7 cellular contexts compared by ENCODE assay signal in genomic region chr6:13767121-13767794, GRCh38. TPM values are rescaled to one million over a fixed set of nuclear protein-coding genes. Genes with fewer than 3 reads are reported as not detected.
DNase-seq lines count a peak whose midpoint lies in the region; ATAC-seq and TF ChIP-seq lines count a peak whose summit lies in the region.

No MANE protein-coding gene starts in this region.

- H3K4me1 Mint-ChIP-seq in activated T-helper 1 cell treated with anti-CD3 and anti-CD28 coated beads, Interleukin-12 subunit alpha, Interleukin-12 subunit beta, Interleukin-2, Interleukin-4 antibody, amounts not matched to agents 30 ng/mL and 10 ng/mL and 1 ng/mL, durations not matched to agents 14 hours and 24 hours and 36 hours (ENCODE audit: low read depth): peaks cover 41% of the 10 kb centered on the region

- WGBS in ovary, 3 donors: 2 to 4% (median 3%) methylated on average over 19 of the region's 19 CpGs

- no peaks in the 10 kb centered on the region for H3K36me3 ChIP-seq in ovary

- peak overlapping the region; percentile 13 for H3K27ac Mint-ChIP-seq in activated T-helper 1 cell treated with anti-CD3 and anti-CD28 coated beads, Interleukin-12 subunit alpha, Interleukin-12 subunit beta, Interleukin-2, Interleukin-4 antibody, amounts not matched to agents 30 ng/mL and 10 ng/mL and 1 ng/mL, durations not matched to agents 14 hours and 24 hours and 36 hours

- peaks cover 3% of the 10 kb centered on the region for H3K4me1 ChIP-seq in ovary (ENCODE audit: insufficient read depth)

- TF ChIP-seq CTCF in ovary (IDR thresholded peaks at IDR 0.05): no peak

- peaks cover 2% of the 10 kb centered on the region for H3K36me3 Mint-ChIP-seq in activated T-helper 1 cell treated with anti-CD3 and anti-CD28 coated beads, Interleukin-12 subunit alpha, Interleukin-12 subunit beta, Interleukin-2, Interleukin-4 antibody, amounts not matched to agents 30 ng/mL and 10 ng/mL and 1 ng/mL, durations not matched to agents 14 hours and 24 hours and 36 hours (ENCODE audit: low read depth)

- TF ChIP-seq EP300 in ovary (IDR thresholded peaks at IDR 0.05): no peak

- no peak overlapping the region for H3K4me3 Mint-ChIP-seq in activated T-helper 1 cell treated with anti-CD3 and anti-CD28 coated beads, Interleukin-12 subunit alpha, Interleukin-12 subunit beta, Interleukin-2, Interleukin-4 antibody, amounts not matched to agents 30 ng/mL and 10 ng/mL and 1 ng/mL, durations not matched to agents 14 hours and 24 hours and 36 hours

- no peak overlapping the region for H3K27ac ChIP-seq in ovary

- intact Hi-C loops in activated T-helper 1 cell treated with anti-CD3 and anti-CD28 coated beads, Interleukin-12 subunit alpha, Interleukin-12 subunit beta, Interleukin-2, Interleukin-4 antibody, amounts not matched to agents 30 ng/mL and 10 ng/mL and 1 ng/mL, durations not matched to agents 14 hours and 24 hours and 36 hours (cut with micrococcal nuclease): no loop called here
- intact Hi-C loops in head of caudate nucleus (cut with DNase I) (no loop called here), ovary (cut with DNase I) (loop anchor here in 2 of 4 donors (5.0 to 10.0 kb wide), 3 partner anchors 150 to 195 kb away; partner anchors contain the start of genes NOL7 (in 2 of the 2) and SIRT5 (in 1 of the 2))

- no peaks in the 10 kb centered on the region for H3K27me3 ChIP-seq in ovary

- no peak for ATAC-seq in GM21717 (IDR thresholded peaks at IDR 0.05; ENCODE audit: unreplicated experiment)

- peaks cover 4% of the 10 kb centered on the region for H3K9me3 Mint-ChIP-seq in activated T-helper 1 cell treated with anti-CD3 and anti-CD28 coated beads, Interleukin-12 subunit alpha, Interleukin-12 subunit beta, Interleukin-2, Interleukin-4 antibody, amounts not matched to agents 30 ng/mL and 10 ng/mL and 1 ng/mL, durations not matched to agents 14 hours and 24 hours and 36 hours

- TF ChIP-seq POLR2A in ovary (IDR thresholded peaks at IDR 0.05): no peak

- H3K27me3 Mint-ChIP-seq in activated T-helper 1 cell treated with anti-CD3 and anti-CD28 coated beads, Interleukin-12 subunit alpha, Interleukin-12 subunit beta, Interleukin-2, Interleukin-4 antibody, amounts not matched to agents 30 ng/mL and 10 ng/mL and 1 ng/mL, durations not matched to agents 14 hours and 24 hours and 36 hours (ENCODE audit: insufficient read depth): no peaks in the 10 kb centered on the region

- DNase-seq in HuH-7 (ENCODE audit: low spot score) (peak; percentile 17), head of caudate nucleus (peak; percentile 14 to 82 (median 48)), ovary (peak; percentile 61 to 74 (median 63)), NCI-H2196 (lab: John Stamatoyannopoulos, UW; ENCODE audit: unreplicated experiment) (no peak), germinal center (ENCODE audit: low spot score) (no peak)
- DNase-seq in activated T-helper 1 cell treated with anti-CD3 and anti-CD28 coated beads, Interleukin-12 subunit alpha, Interleukin-12 subunit beta, Interleukin-2, Interleukin-4 antibody, amounts not matched to agents 30 ng/mL and 10 ng/mL and 1 ng/mL, durations not matched to agents 14 hours and 24 hours and 36 hours (ENCODE audit: low spot score): no peak

- H3K9me3 ChIP-seq in ovary: no peaks in the 10 kb centered on the region

- H3K4me3 ChIP-seq in ovary: peak overlapping the region; percentile 33

RNA-seq across cellular contexts. Expression of gene MCUR1, which starts 47.1 kb away (rescaled TPM):
- total RNA-seq in activated T-helper 1 cell treated with anti-CD3 and anti-CD28 coated beads, Interleukin-12 subunit alpha, Interleukin-12 subunit beta, Interleukin-2, Interleukin-4 antibody, amounts not matched to agents 30 ng/mL and 10 ng/mL and 1 ng/mL, durations not matched to agents 14 hours and 24 hours and 36 hours: 37.8 and 40.2 TPM in 2 replicates
- 10 to 100 TPM in 3 of 7 donors, 1 to 10 TPM in 4; 5.1 to 12.8 (median 9.3) TPM for total RNA-seq in ovary
- 10 to 100 TPM in 1 of 2 donors, 1 to 10 TPM in 1; 5.4 to 20.0 TPM for polyA plus RNA-seq in ovary

RNA-seq across cellular contexts. Expression of gene RANBP9, which starts 55.6 kb away (rescaled TPM):
- total RNA-seq in activated T-helper 1 cell treated with anti-CD3 and anti-CD28 coated beads, Interleukin-12 subunit alpha, Interleukin-12 subunit beta, Interleukin-2, Interleukin-4 antibody, amounts not matched to agents 30 ng/mL and 10 ng/mL and 1 ng/mL, durations not matched to agents 14 hours and 24 hours and 36 hours: 58.4 and 60.1 TPM in 2 replicates
- 10 to 100 TPM; 26.5 to 40.8 (median 37.0) TPM for total RNA-seq in ovary
- 10 to 100 TPM; 24.8 to 50.6 TPM for polyA plus RNA-seq in ovary

Comparison
In these comparisons a context has a peak if more than half of its experiments do, and no peak if none do; other contexts are left out.
1. DNase-seq: peak in HuH-7 (single experiment), head of caudate nucleus (42 of 42) and ovary (5 of 5); none in activated T-helper 1 cell treated with anti-CD3 and anti-CD28 coated beads, Interleukin-12 subunit alpha, Interleukin-12 subunit beta, Interleukin-2, Interleukin-4 antibody, amounts not matched to agents 30 ng/mL and 10 ng/mL and 1 ng/mL, durations not matched to agents 14 hours and 24 hours and 36 hours (single experiment), NCI-H2196 (single experiment) and germinal center (single experiment).